ENCODE assay signal across 10 cellular contexts in the genomic region with DNA sequence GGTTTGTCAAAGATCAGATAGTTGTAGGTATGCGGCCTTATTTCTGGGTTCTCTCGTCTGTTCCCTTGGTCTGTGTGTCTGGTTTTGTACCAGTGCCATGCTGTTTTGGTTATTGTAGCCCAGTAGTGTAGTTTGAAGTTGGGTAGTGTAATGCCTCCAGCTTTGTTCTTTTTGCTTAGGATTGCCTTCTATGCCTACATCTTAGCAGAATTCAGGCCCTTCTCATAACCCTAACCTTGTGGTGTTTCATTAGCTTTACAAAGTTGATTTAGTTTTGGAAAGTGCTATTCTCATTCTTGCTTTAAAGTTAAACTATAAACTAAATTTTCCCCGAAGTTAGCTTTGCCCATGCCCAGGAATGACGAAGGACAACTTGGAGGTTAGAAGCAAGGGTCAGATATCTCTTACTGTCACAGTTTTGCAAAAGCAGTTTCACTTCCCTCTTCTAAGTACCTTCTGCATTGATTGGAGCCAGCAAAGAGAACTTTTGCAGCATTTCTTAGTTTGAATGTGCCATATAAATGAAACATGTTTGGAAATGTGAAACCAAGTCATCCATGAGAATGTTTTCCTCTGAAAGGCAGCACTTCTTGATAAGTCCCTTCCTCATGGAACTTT.
DNase-seq lines count a peak whose midpoint lies in the region; ATAC-seq and TF ChIP-seq lines count a peak whose summit lies in the region.
"Had no signal": no experiment of that assay in that cellular context is flagged by ENCODE, and none has a peak within 500 bp of the region (broad histone marks: within the 10 kb centered on the region; RNA-seq: fewer than 3 reads in every experiment).

No MANE protein-coding gene starts in this region.

- no peaks in the 10 kb centered on the region for H3K4me1 Mint-ChIP-seq in natural killer cell treated with Interleukin-12 subunit alpha and Interleukin-12 subunit beta and Interleukin-15 and Interleukin-18, amount 100 ng/mL, for 72 hours (ENCODE audit: low read depth in 2 of 2)

- ATAC-seq in GM18517 (IDR thresholded peaks at IDR 0.05; ENCODE audit: unreplicated experiment): peak; percentile 92
- ATAC-seq in GM21528 (IDR thresholded peaks at IDR 0.05; ENCODE audit: low FRiP score, unreplicated experiment): peak; percentile 88
- peak; percentile 84 for ATAC-seq in HG03342 (IDR thresholded peaks at IDR 0.05; ENCODE audit: unreplicated experiment)
- ATAC-seq in natural killer cell treated with Interleukin-12 subunit alpha and Interleukin-12 subunit beta and Interleukin-15 and Interleukin-18, amount 100 ng/mL, for 72 hours: no peak
- ATAC-seq in gastroesophageal sphincter: no peak

- no peaks in the 10 kb centered on the region for H3K27me3 ChIP-seq in gastroesophageal sphincter

- no peak overlapping the region for H3K4me3 Mint-ChIP-seq in natural killer cell treated with Interleukin-12 subunit alpha and Interleukin-12 subunit beta and Interleukin-15 and Interleukin-18, amount 100 ng/mL, for 72 hours

- no peaks in the 10 kb centered on the region for H3K9me3 ChIP-seq in gastroesophageal sphincter

- no peaks in the 10 kb centered on the region for H3K36me3 Mint-ChIP-seq in natural killer cell treated with Interleukin-12 subunit alpha and Interleukin-12 subunit beta and Interleukin-15 and Interleukin-18, amount 100 ng/mL, for 72 hours

- H3K27me3 Mint-ChIP-seq in natural killer cell treated with Interleukin-12 subunit alpha and Interleukin-12 subunit beta and Interleukin-15 and Interleukin-18, amount 100 ng/mL, for 72 hours: peaks cover 19 to 25% of the 10 kb centered on the region in 2 donors

- no peak for TF ChIP-seq CTCF in gastroesophageal sphincter (IDR thresholded peaks at IDR 0.05)

- TF ChIP-seq POLR2A in gastroesophageal sphincter (IDR thresholded peaks at IDR 0.05): no peak

- TF ChIP-seq EP300 in gastroesophageal sphincter (IDR thresholded peaks at IDR 0.05): no peak

- no peak for DNase-seq in T-helper 2 cell
- no peak for DNase-seq in natural killer cell treated with Interleukin-12 subunit alpha and Interleukin-12 subunit beta and Interleukin-15 and Interleukin-18, amount 100 ng/mL, for 72 hours (ENCODE audit: low spot score)
- no peak for DNase-seq in ureter (ENCODE audit: low spot score)
- DNase-seq: activated effector memory CD4-positive, alpha-beta T cell treated with Interleukin-2 at 50 U/mL for 16 hours; NCI-H187 had no signal

- H3K4me1 ChIP-seq in gastroesophageal sphincter: peaks cover 0 to 21% (median 0%) of the 10 kb centered on the region in 3 donors

- WGBS in gastroesophageal sphincter (ENCODE audit: low coverage in 1 of 2), 2 donors: 85 to 92% methylated on average over 2 to 4 of the region's 4 CpGs

- H3K4me3 ChIP-seq in gastroesophageal sphincter: no peak overlapping the region

- H3K9me3 Mint-ChIP-seq in natural killer cell treated with Interleukin-12 subunit alpha and Interleukin-12 subunit beta and Interleukin-15 and Interleukin-18, amount 100 ng/mL, for 72 hours: peaks cover 3% of the 10 kb centered on the region

- H3K27ac ChIP-seq in cingulate gyrus (ENCODE audit: low read depth, low read length) (peak overlapping the region; percentile 5), gastroesophageal sphincter (no peak overlapping the region)

- H3K36me3 ChIP-seq in gastroesophageal sphincter: no peaks in the 10 kb centered on the region

- no peak overlapping the region for H3K27ac Mint-ChIP-seq in natural killer cell treated with Interleukin-12 subunit alpha and Interleukin-12 subunit beta and Interleukin-15 and Interleukin-18, amount 100 ng/mL, for 72 hours

Comparison
In these comparisons a context has a peak if more than half of its experiments do, and no peak if none do; other contexts are left out.
1. ATAC-seq: peak in GM18517 (single experiment), GM21528 (single experiment) and HG03342 (single experiment); none in natural killer cell treated with Interleukin-12 subunit alpha and Interleukin-12 subunit beta and Interleukin-15 and Interleukin-18, amount 100 ng/mL, for 72 hours (0 of 2) and gastroesophageal sphincter (single experiment).